Comparison of ENCODE assay signal across 1 cellular context in the genomic region with DNA sequence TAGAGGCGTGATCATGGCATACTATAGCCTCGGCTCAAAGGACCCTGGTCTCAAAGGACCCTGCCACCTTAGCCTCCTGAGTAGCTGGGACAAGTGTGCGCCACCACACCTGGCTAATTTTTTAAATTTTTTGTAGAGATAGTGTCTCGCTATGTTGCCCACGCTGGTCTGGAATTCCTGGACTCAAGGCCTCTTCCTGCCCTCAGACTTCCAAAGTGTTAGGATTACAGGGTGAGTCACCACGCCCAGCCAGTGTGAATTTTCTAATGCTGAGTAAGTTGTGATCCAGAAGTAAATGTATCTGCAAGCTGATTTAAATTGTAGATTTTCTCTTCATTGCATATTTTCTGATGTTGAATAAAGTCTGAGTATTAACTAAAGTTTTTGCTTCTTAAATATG.
TF ChIP-seq lines count a peak whose summit lies in the region.

No MANE protein-coding gene starts in this region.

TF ChIP-seq in IMR-90, 13 proteins besides CTCF, POLR2A, EP300 and RAD21:
- TF ChIP-seq SMC3 (IDR thresholded peaks at IDR 0.05; ENCODE audit: low read depth, low read length) (no peak), FOS (IDR thresholded peaks at IDR 0.05; ENCODE audit: low read depth, low read length) (0 out of 2 replicates have a peak, but pooled peaks have one; percentile 60)
